ENCODE assay signal across 29 cellular contexts in the genomic region with DNA sequence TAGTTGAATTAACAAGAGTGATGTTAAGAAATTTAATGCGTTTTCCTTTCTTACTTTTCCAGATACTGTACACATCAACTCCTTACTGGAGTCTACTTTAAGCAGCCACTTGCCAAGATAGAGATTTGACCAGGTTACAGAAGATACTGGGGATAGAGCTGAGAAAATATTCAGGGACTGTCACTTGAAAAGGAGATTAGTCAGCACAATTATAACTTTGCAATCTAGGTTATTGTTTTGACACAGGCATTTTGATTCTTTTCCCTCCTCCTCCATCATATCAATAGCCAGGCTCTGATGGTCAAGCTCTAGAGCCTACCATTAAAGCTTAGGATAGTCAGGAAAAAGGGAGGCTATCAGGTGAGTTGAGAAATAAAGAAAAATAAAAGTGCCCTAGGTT.
"Had no signal": no experiment of that assay in that cellular context is flagged by ENCODE, and none has a peak within 500 bp of the region (broad histone marks: within the 10 kb centered on the region; RNA-seq: fewer than 3 reads in every experiment).

No MANE protein-coding gene starts in this region.

- H3K9me3 ChIP-seq: colonic mucosa, esophagus muscularis mucosa, gastrocnemius medialis, gastroesophageal sphincter had no signal

- DNase-seq: colonic mucosa; cortex of kidney; dermis blood vessel endothelial cell; dorsolateral prefrontal cortex; effector CD4-positive, alpha-beta T cell; effector CD8-positive, alpha-beta T cell; effector memory CD4-positive, alpha-beta T cell; effector memory CD8-positive, alpha-beta T cell; endodermal cell; erythroblast; esophagus squamous epithelium; foreskin fibroblast; foreskin keratinocyte; foreskin melanocyte; gastrocnemius medialis; glutamatergic neuron; head of caudate nucleus; heart left ventricle; heart right ventricle had no signal

- H3K27me3 Mint-ChIP-seq: dendritic cell treated with granulocyte-macrophage colony-stimulating factor and Interleukin-4, amounts not matched to agents 40 ng/mL and 50 ng/mL, for 4 days; effector memory CD8-positive, alpha-beta T cell had no signal

- H3K4me3 Mint-ChIP-seq: dendritic cell treated with granulocyte-macrophage colony-stimulating factor and Interleukin-4, amounts not matched to agents 40 ng/mL and 50 ng/mL, for 4 days; effector memory CD8-positive, alpha-beta T cell; endodermal cell had no signal

- ATAC-seq: effector memory CD8-positive, alpha-beta T cell; esophagus mucosa; foreskin keratinocyte; gastrocnemius medialis; gastroesophageal sphincter; heart left ventricle; heart right ventricle had no signal

- H3K4me1 Mint-ChIP-seq: endodermal cell had no signal

- H3K4me3 ChIP-seq: colonic mucosa, coronary artery, dorsolateral prefrontal cortex, esophagus muscularis mucosa, esophagus squamous epithelium, gastrocnemius medialis, gastroesophageal sphincter, heart left ventricle, heart right ventricle had no signal

- H3K4me1 ChIP-seq: colonic mucosa, esophagus muscularis mucosa, esophagus squamous epithelium, foreskin keratinocyte, gastrocnemius medialis, gastroesophageal sphincter, heart left ventricle, heart right ventricle had no signal

- H3K27ac Mint-ChIP-seq: dendritic cell treated with granulocyte-macrophage colony-stimulating factor and Interleukin-4, amounts not matched to agents 40 ng/mL and 50 ng/mL, for 4 days; effector memory CD8-positive, alpha-beta T cell; endodermal cell had no signal

- FAIRE-seq: colon, endometrium, endothelial cell of umbilical vein, frontal cortex had no signal

- H3K27me3 ChIP-seq: colonic mucosa, esophagus muscularis mucosa, esophagus squamous epithelium, foreskin keratinocyte, gastrocnemius medialis, gastroesophageal sphincter, heart left ventricle, heart right ventricle had no signal

- H3K36me3 ChIP-seq: colonic mucosa, esophagus muscularis mucosa, esophagus squamous epithelium, gastrocnemius medialis, gastroesophageal sphincter, heart left ventricle, heart right ventricle had no signal

- H3K9me3 Mint-ChIP-seq: endodermal cell had no signal

- H3K27ac ChIP-seq: colonic mucosa, coronary artery, dorsolateral prefrontal cortex, epithelial cell of prostate, esophagus muscularis mucosa, esophagus squamous epithelium, foreskin keratinocyte, gastrocnemius medialis, gastroesophageal sphincter, heart left ventricle, heart right ventricle had no signal
